In the genomic region with DNA sequence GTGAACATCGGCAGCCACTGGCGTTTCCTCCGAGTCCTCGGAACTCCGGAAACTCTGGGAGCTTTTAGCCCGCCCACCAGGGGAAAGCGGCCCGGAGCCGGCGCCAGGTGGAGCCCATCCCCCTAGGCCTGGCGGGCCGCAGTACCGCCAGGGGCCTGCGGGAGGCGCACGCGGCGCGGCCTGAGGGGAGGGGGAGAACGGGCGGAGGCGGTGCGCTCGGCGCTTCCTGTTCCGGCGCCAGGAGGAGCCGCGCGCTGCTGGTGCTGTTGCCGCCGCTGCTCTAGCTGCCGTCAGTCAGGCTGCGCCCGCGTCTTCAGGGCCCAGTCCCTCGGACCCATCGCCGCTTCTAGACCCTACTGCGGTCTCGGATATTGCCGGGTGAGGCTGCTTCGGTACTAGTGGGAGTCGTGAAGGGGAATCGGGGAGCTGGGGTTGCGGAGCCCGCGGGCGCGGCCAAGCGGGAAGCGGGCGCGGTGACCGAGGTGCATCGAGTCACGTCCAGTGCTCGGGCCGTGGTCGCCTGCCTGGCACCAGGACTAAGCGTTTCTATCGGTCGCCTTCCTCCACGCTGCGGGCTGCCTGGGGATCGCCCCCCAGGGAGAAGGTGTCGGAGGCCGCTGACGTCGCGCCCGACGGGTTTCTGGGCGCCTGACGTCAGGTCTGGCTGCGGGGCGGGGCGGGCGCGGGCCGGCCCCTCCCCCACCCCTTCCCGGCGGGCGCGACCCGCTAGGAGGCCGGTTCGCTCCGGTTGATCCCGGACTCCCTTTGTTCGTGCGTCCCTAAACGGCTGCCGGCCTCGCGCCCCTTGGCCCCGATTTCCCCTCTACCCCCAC, we compare ENCODE assay signal across 1 cellular context.
TF ChIP-seq lines count a peak whose summit lies in the region.

A gene (plus strand): TSS at position 222 of the 833 bp plus-strand sequence. CDS start 10,037 bp downstream, outside the sequence.

TF ChIP-seq in HepG2, 621 proteins besides CTCF, POLR2A, EP300 and RAD21 (continued from another document and continues in another):
- TF ChIP-seq, protein P1, sequence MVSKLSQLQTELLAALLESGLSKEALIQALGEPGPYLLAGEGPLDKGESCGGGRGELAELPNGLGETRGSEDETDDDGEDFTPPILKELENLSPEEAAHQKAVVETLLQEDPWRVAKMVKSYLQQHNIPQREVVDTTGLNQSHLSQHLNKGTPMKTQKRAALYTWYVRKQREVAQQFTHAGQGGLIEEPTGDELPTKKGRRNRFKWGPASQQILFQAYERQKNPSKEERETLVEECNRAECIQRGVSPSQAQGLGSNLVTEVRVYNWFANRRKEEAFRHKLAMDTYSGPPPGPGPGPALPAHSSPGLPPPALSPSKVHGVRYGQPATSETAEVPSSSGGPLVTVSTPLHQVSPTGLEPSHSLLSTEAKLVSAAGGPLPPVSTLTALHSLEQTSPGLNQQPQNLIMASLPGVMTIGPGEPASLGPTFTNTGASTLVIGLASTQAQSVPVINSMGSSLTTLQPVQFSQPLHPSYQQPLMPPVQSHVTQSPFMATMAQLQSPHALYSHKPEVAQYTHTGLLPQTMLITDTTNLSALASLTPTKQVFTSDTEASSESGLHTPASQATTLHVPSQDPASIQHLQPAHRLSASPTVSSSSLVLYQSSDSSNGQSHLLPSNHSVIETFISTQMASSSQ (IDR thresholded peaks at IDR 0.05; ENCODE audit: low read depth): no peak
- TF ChIP-seq, protein P1 (CRISPR knock-in tag; IDR thresholded peaks at IDR 0.05; ENCODE audit: borderline replicate concordance): peak; percentile 80
- TF ChIP-seq KDM5A (IDR thresholded peaks at IDR 0.05; ENCODE audit: borderline replicate concordance, low read length) (peak; percentile 53; the same call in 1 of the 2 replicates), EEA1 (CRISPR knock-in tag; IDR thresholded peaks at IDR 0.05; ENCODE audit: borderline replicate concordance) (0 out of 2 replicates have a peak, but pooled peaks have one; percentile 81), ZSCAN9 (CRISPR knock-in tag; IDR thresholded peaks at IDR 0.05; ENCODE audit: borderline replicate concordance) (no peak; the same call in 1 of the 2 replicates), RAD51 (IDR thresholded peaks at IDR 0.05; ENCODE audit: borderline replicate concordance) (no peak), KAT2B (IDR thresholded peaks at IDR 0.05; ENCODE audit: borderline replicate concordance, low read depth, low read length) (no peak), RARA (CRISPR knock-in tag; IDR thresholded peaks at IDR 0.05) (0 out of 2 replicates have a peak, but pooled peaks have one; percentile 20), HNRNPH1 (optimal IDR thresholded peaks at IDR 0.05; ENCODE audit: low read depth, low read length) (no peak), ZNF431 (CRISPR knock-in tag; IDR thresholded peaks at IDR 0.05; ENCODE audit: borderline replicate concordance, low read depth) (peak; percentile 75), ZNF816 (CRISPR knock-in tag; IDR thresholded peaks at IDR 0.05; ENCODE audit: borderline replicate concordance) (0 out of 2 replicates have a peak, but pooled peaks have one; percentile 68), ZNF235 (CRISPR knock-in tag; IDR thresholded peaks at IDR 0.05; ENCODE audit: borderline replicate concordance) (peak; percentile 74; the same call in 1 of the 2 replicates), FOXJ3 (CRISPR knock-in tag; IDR thresholded peaks at IDR 0.05; ENCODE audit: borderline replicate concordance) (no peak), CREM (IDR thresholded peaks at IDR 0.05) (peak; percentile 61), CREM (CRISPR knock-in tag; IDR thresholded peaks at IDR 0.05) (no peak), ZNF317 (CRISPR knock-in tag; IDR thresholded peaks at IDR 0.05) (peak; percentile 51; the same call in 1 of the 2 replicates), TOE1 (CRISPR knock-in tag; IDR thresholded peaks at IDR 0.05) (peak; percentile 92), HOXA7 (CRISPR knock-in tag; IDR thresholded peaks at IDR 0.05) (no peak), AKAP8 (CRISPR knock-in tag; IDR thresholded peaks at IDR 0.05) (peak; percentile 73), ZSCAN20 (CRISPR knock-in tag; IDR thresholded peaks at IDR 0.05; ENCODE audit: borderline replicate concordance) (no peak), ASH2L (IDR thresholded peaks at IDR 0.05; ENCODE audit: insufficient read length, low read depth, low read length) (peak; percentile 97), IKZF1 (IDR thresholded peaks at IDR 0.05) (no peak)
- TF ChIP-seq, protein P2, sequence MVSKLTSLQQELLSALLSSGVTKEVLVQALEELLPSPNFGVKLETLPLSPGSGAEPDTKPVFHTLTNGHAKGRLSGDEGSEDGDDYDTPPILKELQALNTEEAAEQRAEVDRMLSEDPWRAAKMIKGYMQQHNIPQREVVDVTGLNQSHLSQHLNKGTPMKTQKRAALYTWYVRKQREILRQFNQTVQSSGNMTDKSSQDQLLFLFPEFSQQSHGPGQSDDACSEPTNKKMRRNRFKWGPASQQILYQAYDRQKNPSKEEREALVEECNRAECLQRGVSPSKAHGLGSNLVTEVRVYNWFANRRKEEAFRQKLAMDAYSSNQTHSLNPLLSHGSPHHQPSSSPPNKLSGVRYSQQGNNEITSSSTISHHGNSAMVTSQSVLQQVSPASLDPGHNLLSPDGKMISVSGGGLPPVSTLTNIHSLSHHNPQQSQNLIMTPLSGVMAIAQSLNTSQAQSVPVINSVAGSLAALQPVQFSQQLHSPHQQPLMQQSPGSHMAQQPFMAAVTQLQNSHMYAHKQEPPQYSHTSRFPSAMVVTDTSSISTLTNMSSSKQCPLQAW (CRISPR knock-in tag; IDR thresholded peaks at IDR 0.05): peak; percentile 71
- TF ChIP-seq, protein P3, sequence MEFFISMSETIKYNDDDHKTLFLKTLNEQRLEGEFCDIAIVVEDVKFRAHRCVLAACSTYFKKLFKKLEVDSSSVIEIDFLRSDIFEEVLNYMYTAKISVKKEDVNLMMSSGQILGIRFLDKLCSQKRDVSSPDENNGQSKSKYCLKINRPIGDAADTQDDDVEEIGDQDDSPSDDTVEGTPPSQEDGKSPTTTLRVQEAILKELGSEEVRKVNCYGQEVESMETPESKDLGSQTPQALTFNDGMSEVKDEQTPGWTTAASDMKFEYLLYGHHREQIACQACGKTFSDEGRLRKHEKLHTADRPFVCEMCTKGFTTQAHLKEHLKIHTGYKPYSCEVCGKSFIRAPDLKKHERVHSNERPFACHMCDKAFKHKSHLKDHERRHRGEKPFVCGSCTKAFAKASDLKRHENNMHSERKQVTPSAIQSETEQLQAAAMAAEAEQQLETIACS (CRISPR knock-in tag; IDR thresholded peaks at IDR 0.05): no peak
- TF ChIP-seq, protein P4, sequence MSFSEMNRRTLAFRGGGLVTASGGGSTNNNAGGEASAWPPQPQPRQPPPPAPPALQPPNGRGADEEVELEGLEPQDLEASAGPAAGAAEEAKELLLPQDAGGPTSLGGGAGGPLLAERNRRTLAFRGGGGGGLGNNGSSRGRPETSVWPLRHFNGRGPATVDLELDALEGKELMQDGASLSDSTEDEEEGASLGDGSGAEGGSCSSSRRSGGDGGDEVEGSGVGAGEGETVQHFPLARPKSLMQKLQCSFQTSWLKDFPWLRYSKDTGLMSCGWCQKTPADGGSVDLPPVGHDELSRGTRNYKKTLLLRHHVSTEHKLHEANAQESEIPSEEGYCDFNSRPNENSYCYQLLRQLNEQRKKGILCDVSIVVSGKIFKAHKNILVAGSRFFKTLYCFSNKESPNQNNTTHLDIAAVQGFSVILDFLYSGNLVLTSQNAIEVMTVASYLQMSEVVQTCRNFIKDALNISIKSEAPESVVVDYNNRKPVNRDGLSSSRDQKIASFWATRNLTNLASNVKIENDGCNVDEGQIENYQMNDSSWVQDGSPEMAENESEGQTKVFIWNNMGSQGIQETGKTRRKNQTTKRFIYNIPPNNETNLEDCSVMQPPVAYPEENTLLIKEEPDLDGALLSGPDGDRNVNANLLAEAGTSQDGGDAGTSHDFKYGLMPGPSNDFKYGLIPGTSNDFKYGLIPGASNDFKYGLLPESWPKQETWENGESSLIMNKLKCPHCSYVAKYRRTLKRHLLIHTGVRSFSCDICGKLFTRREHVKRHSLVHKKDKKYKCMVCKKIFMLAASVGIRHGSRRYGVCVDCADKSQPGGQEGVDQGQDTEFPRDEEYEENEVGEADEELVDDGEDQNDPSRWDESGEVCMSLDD (CRISPR knock-in tag; IDR thresholded peaks at IDR 0.05; ENCODE audit: borderline replicate concordance): no peak; the same call in 1 of the 2 replicates
- TF ChIP-seq, protein P5, sequence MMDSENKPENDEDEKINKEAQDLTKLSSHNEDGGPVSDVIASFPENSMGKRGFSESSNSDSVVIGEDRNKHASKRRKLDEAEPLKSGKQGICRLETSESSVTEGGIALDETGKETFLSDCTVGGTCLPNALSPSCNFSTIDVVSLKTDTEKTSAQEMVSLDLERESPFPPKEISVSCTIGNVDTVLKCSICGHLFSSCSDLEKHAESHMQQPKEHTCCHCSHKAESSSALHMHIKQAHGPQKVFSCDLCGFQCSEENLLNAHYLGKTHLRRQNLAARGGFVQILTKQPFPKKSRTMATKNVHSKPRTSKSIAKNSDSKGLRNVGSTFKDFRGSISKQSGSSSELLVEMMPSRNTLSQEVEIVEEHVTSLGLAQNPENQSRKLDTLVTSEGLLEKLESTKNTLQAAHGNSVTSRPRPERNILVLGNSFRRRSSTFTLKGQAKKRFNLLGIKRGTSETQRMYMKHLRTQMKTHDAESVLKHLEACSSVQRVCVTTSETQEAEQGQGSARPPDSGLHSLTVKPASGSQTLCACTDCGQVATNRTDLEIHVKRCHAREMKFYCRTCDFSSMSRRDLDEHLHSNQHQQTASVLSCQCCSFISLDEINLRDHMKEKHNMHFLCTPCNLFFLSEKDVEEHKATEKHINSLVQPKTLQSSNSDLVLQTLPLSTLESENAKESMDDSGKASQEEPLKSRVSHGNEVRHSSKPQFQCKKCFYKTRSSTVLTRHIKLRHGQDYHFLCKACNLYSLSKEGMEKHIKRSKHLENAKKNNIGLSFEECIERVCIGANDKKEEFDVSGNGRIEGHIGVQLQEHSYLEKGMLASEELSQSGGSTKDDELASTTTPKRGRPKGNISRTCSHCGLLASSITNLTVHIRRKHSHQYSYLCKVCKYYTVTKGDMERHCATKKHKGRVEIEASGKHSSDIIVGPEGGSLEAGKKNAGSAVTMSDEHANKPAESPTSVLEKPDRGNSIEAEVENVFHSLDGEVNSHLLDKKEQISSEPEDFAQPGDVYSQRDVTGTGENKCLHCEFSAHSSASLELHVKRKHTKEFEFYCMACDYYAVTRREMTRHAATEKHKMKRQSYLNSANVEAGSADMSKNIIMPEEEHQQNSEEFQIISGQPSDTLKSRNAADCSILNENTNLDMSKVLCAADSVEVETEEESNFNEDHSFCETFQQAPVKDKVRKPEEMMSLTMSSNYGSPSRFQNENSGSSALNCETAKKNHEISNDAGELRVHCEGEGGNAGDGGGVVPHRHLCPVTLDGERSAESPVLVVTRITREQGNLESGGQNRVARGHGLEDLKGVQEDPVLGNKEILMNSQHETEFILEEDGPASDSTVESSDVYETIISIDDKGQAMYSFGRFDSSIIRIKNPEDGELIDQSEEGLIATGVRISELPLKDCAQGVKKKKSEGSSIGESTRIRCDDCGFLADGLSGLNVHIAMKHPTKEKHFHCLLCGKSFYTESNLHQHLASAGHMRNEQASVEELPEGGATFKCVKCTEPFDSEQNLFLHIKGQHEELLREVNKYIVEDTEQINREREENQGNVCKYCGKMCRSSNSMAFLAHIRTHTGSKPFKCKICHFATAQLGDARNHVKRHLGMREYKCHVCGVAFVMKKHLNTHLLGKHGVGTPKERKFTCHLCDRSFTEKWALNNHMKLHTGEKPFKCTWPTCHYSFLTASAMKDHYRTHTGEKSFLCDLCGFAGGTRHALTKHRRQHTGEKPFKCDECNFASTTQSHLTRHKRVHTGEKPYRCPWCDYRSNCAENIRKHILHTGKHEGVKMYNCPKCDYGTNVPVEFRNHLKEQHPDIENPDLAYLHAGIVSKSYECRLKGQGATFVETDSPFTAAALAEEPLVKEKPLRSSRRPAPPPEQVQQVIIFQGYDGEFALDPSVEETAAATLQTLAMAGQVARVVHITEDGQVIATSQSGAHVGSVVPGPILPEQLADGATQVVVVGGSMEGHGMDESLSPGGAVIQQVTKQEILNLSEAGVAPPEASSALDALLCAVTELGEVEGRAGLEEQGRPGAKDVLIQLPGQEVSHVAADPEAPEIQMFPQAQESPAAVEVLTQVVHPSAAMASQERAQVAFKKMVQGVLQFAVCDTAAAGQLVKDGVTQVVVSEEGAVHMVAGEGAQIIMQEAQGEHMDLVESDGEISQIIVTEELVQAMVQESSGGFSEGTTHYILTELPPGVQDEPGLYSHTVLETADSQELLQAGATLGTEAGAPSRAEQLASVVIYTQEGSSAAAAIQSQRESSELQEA (CRISPR knock-in tag; IDR thresholded peaks at IDR 0.05; ENCODE audit: not compliant biosample characterization): no peak
- TF ChIP-seq, protein P6, sequence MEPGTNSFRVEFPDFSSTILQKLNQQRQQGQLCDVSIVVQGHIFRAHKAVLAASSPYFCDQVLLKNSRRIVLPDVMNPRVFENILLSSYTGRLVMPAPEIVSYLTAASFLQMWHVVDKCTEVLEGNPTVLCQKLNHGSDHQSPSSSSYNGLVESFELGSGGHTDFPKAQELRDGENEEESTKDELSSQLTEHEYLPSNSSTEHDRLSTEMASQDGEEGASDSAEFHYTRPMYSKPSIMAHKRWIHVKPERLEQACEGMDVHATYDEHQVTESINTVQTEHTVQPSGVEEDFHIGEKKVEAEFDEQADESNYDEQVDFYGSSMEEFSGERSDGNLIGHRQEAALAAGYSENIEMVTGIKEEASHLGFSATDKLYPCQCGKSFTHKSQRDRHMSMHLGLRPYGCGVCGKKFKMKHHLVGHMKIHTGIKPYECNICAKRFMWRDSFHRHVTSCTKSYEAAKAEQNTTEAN (CRISPR knock-in tag; conservative IDR thresholded peaks at IDR 0.05): no peak; the same call in 1 of the 2 replicates
